In the genomic region with DNA sequence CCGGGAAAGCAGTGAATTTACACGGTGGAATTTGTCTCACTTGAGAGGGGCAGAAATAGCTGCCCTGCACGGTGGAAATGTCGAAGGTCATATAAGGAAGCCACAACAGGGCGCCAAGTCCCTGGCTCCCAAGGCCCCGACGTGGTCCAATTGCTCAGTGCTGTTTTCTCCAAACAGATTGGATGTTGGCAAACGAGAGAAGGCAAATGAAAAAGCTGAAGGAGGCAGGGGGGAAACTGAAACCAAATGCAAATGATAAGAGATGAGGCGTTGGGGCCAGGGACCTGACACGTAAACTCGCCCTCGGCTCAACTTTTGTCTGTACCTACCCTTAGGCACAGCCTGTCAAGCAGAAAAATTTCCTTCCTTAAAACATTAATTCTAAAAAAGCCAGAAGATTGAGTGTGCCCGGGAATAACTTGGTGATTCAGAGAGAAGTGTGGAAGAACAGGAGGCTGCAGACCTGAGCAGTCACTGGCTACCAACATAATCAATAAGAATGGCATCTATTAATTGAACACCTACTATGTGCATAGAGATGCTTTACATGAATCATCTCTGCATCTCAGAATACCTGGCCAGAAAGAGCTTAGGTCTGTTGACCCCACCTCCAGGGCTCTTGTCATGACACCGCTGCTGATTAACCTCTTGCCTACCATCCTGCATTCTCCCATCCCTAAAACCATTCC, we compare ENCODE assay signal across 15 cellular contexts. TPM values are rescaled to one million over a fixed set of nuclear protein-coding genes. Genes with fewer than 3 reads are reported as not detected.
DNase-seq lines count a peak whose midpoint lies in the region; TF ChIP-seq lines count a peak whose summit lies in the region.
"Had no signal": no experiment of that assay in that cellular context is flagged by ENCODE, and none has a peak within 500 bp of the region (broad histone marks: within the 10 kb centered on the region; RNA-seq: fewer than 3 reads in every experiment).

No MANE protein-coding gene starts in this region.

- H3K27me3 ChIP-seq in MG63 (no peaks in the 10 kb centered on the region), neutrophil (no peaks in the 10 kb centered on the region), esophagus muscularis mucosa (no peaks in the 10 kb centered on the region), suprapubic skin (no peaks in the 10 kb centered on the region)

- TF ChIP-seq EP300 in esophagus muscularis mucosa (IDR thresholded peaks at IDR 0.05) (no peak), suprapubic skin (IDR thresholded peaks at IDR 0.05) (no peak)

- TF ChIP-seq CTCF in fibroblast of mammary gland (conservative IDR thresholded peaks at IDR 0.05; ENCODE audit: control insufficient read depth, insufficient read depth, low read depth, low read length) (no peak), neutrophil (IDR thresholded peaks at IDR 0.05) (no peak), esophagus muscularis mucosa (IDR thresholded peaks at IDR 0.05) (no peak), suprapubic skin (IDR thresholded peaks at IDR 0.05) (no peak)

- TF ChIP-seq POLR2A in esophagus muscularis mucosa (IDR thresholded peaks at IDR 0.05; ENCODE audit: low read depth) (no peak), suprapubic skin (IDR thresholded peaks at IDR 0.05) (no peak)

- no peaks in the 10 kb centered on the region for H3K9me3 ChIP-seq in MG63
- H3K9me3 ChIP-seq in neutrophil: no peaks in the 10 kb centered on the region
- H3K9me3 ChIP-seq in esophagus muscularis mucosa: no peaks in the 10 kb centered on the region
- H3K9me3 ChIP-seq in suprapubic skin: no peaks in the 10 kb centered on the region

- WGBS in esophagus muscularis mucosa: 41% methylated on average over 14 of the region's 14 CpGs
- WGBS in suprapubic skin: 41% methylated on average over 14 of the region's 14 CpGs

- H3K36me3 ChIP-seq in MG63: no peaks in the 10 kb centered on the region
- peaks cover 95% of the 10 kb centered on the region for H3K36me3 ChIP-seq in neutrophil
- H3K36me3 ChIP-seq in esophagus muscularis mucosa: no peaks in the 10 kb centered on the region
- no peaks in the 10 kb centered on the region for H3K36me3 ChIP-seq in suprapubic skin

- intact Hi-C loops in head of caudate nucleus (cut with DNase I): no loop called here
- intact Hi-C loops in esophagus muscularis mucosa (cut with DNase I): no loop called here

- H3K27ac ChIP-seq in neutrophil (peak overlapping the region; percentile 36), esophagus muscularis mucosa (replicated peaks in 1 of 4) (peak overlapping the region in 2 of 4 donors; percentile 54 to 55), suprapubic skin (no peak overlapping the region)
- H3K27ac ChIP-seq: SK-N-MC had no signal

- DNase-seq in GM03348 (ENCODE audit: low spot score) (peak; percentile 52), MG63 (peak; percentile 50), fibroblast of mammary gland (ENCODE audit: low read depth) (peak; percentile 29), head of caudate nucleus (no peak), activated T-cell treated with anti-CD3 and anti-CD28 coated beads for 4 hours (no peak), esophagus muscularis mucosa (ENCODE audit: extremely low spot score) (no peak), suprapubic skin (ENCODE audit: low spot score in 2 of 2) (no peak)
- DNase-seq: activated B cell treated with CpG ODN at 0.5 μM for 24 hours; dermis blood vessel endothelial cell; DMS79 treated with DMSO at 0.1 percent for 48 hours; H9; islet precursor cell; stimulated activated CD4-positive, alpha-beta T cell treated with anti-CD3 and anti-CD28 coated beads, Interleukin-4, amount 100 ng/mL, for 4 hours had no signal

- H3K4me3 ChIP-seq in MG63: no peak overlapping the region
- H3K4me3 ChIP-seq in fibroblast of mammary gland (ENCODE audit: control insufficient read depth, low read depth, low read length): no peak overlapping the region
- no peak overlapping the region for H3K4me3 ChIP-seq in neutrophil (ENCODE audit: low read depth in 1 of 2, low read length in 1 of 2)
- peak overlapping the region in 2 of 4 donors; percentile 7 to 10 for H3K4me3 ChIP-seq in esophagus muscularis mucosa
- H3K4me3 ChIP-seq in suprapubic skin: no peak overlapping the region
- H3K4me3 ChIP-seq: SK-N-MC had no signal

- H3K4me1 ChIP-seq in neutrophil (ENCODE audit: control insufficient read depth in 1 of 2, insufficient read depth in 1 of 2, low read depth in 1 of 2, low read length in 1 of 2) (no peaks in the 10 kb centered on the region), esophagus muscularis mucosa (peaks cover 18 to 28% (median 25%) of the 10 kb centered on the region in 4 donors), suprapubic skin (peaks cover 19% of the 10 kb centered on the region)

RNA-seq across cellular contexts. Expression of gene PINK1, which starts 16.6 kb away (rescaled TPM):
- total RNA-seq in MG63 (2014; rRNA removed; shearing (Covaris generic); ENCODE audit: low replicate concordance): 73.3 and 84.0 TPM in 2 replicates
- total RNA-seq in esophagus muscularis mucosa (100 to 1,000 TPM; 175 to 330 (median 242) TPM), suprapubic skin (100 to 1,000 TPM in 2 of 4 donors, 10 to 100 TPM in 2; 91.9 to 116 (median 98.0) TPM)

RNA-seq across cellular contexts. Expression of gene CDA, which starts 27.7 kb away (rescaled TPM):
- total RNA-seq in MG63 (2014; rRNA removed; shearing (Covaris generic); ENCODE audit: low replicate concordance): not detected in 2 replicates
- total RNA-seq in esophagus muscularis mucosa (1 to 10 TPM; 1.7 to 7.5 (median 6.0) TPM), suprapubic skin (10 to 100 TPM; 13.1 to 24.2 (median 15.7) TPM)
- total RNA-seq: activated B cell treated with CpG ODN at 0.5 μM for 24 hours had no signal

RNA-seq across cellular contexts. Expression of gene DDOST, which starts 44.6 kb away (rescaled TPM):
- 307 and 434 TPM in 2 replicates for total RNA-seq in MG63 (2014; rRNA removed; shearing (Covaris generic); ENCODE audit: low replicate concordance)
- total RNA-seq in esophagus muscularis mucosa (100 to 1,000 TPM in 2 of 4 donors, 10 to 100 TPM in 2; 86.4 to 126 (median 103) TPM), suprapubic skin (100 to 1,000 TPM in 3 of 4 donors, 10 to 100 TPM in 1; 75.9 to 143 (median 125) TPM)

Comparison
In these comparisons a context has a peak if more than half of its experiments do, and no peak if none do; other contexts are left out.
1. DNase-seq: peak in GM03348 (single experiment), MG63 (single experiment) and fibroblast of mammary gland (single experiment); none in head of caudate nucleus (0 of 42), activated T-cell treated with anti-CD3 and anti-CD28 coated beads for 4 hours (single experiment), esophagus muscularis mucosa (single experiment) and suprapubic skin (0 of 2).